In genomic region chr6:105401247-105402089, GRCh38 we compare ENCODE assay signal across 7 cellular contexts. TPM values are rescaled to one million over a fixed set of nuclear protein-coding genes. Genes with fewer than 3 reads are reported as not detected.
DNase-seq lines count a peak whose midpoint lies in the region; ATAC-seq, FAIRE-seq and TF ChIP-seq lines count a peak whose summit lies in the region.

No MANE protein-coding gene starts in this region.

- H3K9ac ChIP-seq in iPS-18a (ENCODE audit: low read length): peak overlapping the region; percentile 85
- peak overlapping the region in 4 of 5 donors; percentile 79 to 91 (median 83) for H3K9ac ChIP-seq in subcutaneous abdominal adipose tissue (ENCODE audit: low read length in 5 of 5)

- CTCF ChIA-PET in HEK293T (lab: Yijun Ruan, JAX): interaction anchor here (1.2 to 1.5 kb wide), 2 partner anchors 83 to 314 kb away, joined by 4 to 6 read pairs; no protein-coding TSS in a partner anchor
- CTCF ChIA-PET in activated CD4-positive, alpha-beta memory T cell treated with anti-CD3 and anti-CD28 coated beads for 36 hours (lab: Charles Lee): interaction anchor here (1.3 to 2.0 kb wide), 4 partner anchors 10 to 324 kb away, joined by 3 to 8 read pairs (median 4); no protein-coding TSS in a partner anchor

- no peak overlapping the region for H3K27ac ChIP-seq in iPS-18a (ENCODE audit: low read length)
- peak overlapping the region; percentile 75 for H3K27ac ChIP-seq in subcutaneous abdominal adipose tissue (ENCODE audit: low read depth, low read length)

- H3K36me3 Mint-ChIP-seq in activated CD4-positive, alpha-beta memory T cell treated with anti-CD3 and anti-CD28 coated beads for 36 hours: no peaks in the 10 kb centered on the region

- H3K4me1 Mint-ChIP-seq in activated CD4-positive, alpha-beta memory T cell treated with anti-CD3 and anti-CD28 coated beads for 36 hours (ENCODE audit: low read depth): peaks cover 63% of the 10 kb centered on the region

- H3K4me1 ChIP-seq in iPS-18a (ENCODE audit: control insufficient read depth, low read depth, low read length) (peaks cover 44% of the 10 kb centered on the region), subcutaneous abdominal adipose tissue (ENCODE audit: control insufficient read depth in 5 of 5, insufficient read depth in 5 of 5, low read length in 5 of 5) (peaks cover 0 to 45% (median 38%) of the 10 kb centered on the region in 5 donors)

- no peak for FAIRE-seq in D721Med (lab: Jason Lieb, UNC)

- H3K4me3 ChIP-seq in iPS-18a (ENCODE audit: low read length): peak overlapping the region; percentile 90
- peak overlapping the region; percentile 78 to 94 (median 88) for H3K4me3 ChIP-seq in subcutaneous abdominal adipose tissue (ENCODE audit: low read depth in 1 of 5, low read length in 5 of 5)

- H3K27me3 Mint-ChIP-seq in activated CD4-positive, alpha-beta memory T cell treated with anti-CD3 and anti-CD28 coated beads for 36 hours: no peaks in the 10 kb centered on the region

- H3K4me3 Mint-ChIP-seq in activated CD4-positive, alpha-beta memory T cell treated with anti-CD3 and anti-CD28 coated beads for 36 hours: peak overlapping the region; percentile 90

- no peaks in the 10 kb centered on the region for H3K9me3 Mint-ChIP-seq in activated CD4-positive, alpha-beta memory T cell treated with anti-CD3 and anti-CD28 coated beads for 36 hours

- intact Hi-C loops in activated CD4-positive, alpha-beta memory T cell treated with anti-CD3 and anti-CD28 coated beads for 36 hours (cut with micrococcal nuclease): loop anchor here (2.0 to 10.0 kb wide), 2 partner anchors 543 to 717 kb away; partner anchors contain the start of gene HACE1

- no peak overlapping the region for H3K27ac Mint-ChIP-seq in activated CD4-positive, alpha-beta memory T cell treated with anti-CD3 and anti-CD28 coated beads for 36 hours

- ATAC-seq in GM18498 (IDR thresholded peaks at IDR 0.05; ENCODE audit: unreplicated experiment): no peak

- H3K36me3 ChIP-seq in iPS-18a (ENCODE audit: control insufficient read depth, low read depth, low read length) (peaks cover 4% of the 10 kb centered on the region), subcutaneous abdominal adipose tissue (ENCODE audit: control insufficient read depth in 5 of 5, insufficient read depth in 5 of 5, low read length in 5 of 5) (peaks cover 0 to 6% (median 3%) of the 10 kb centered on the region in 5 donors)

- DNase-seq in HEK293T (ENCODE audit: extremely low spot score) (no peak), D721Med (ENCODE audit: insufficient read length, low spot score) (no peak), Kasumi-1 (lab: John Stamatoyannopoulos, UW) (no peak)
- DNase-seq in activated CD4-positive, alpha-beta memory T cell treated with anti-CD3 and anti-CD28 coated beads for 36 hours: no peak

- no peaks in the 10 kb centered on the region for H3K9me3 ChIP-seq in iPS-18a (ENCODE audit: control insufficient read depth, low read depth, low read length)
- no peaks in the 10 kb centered on the region for H3K9me3 ChIP-seq in subcutaneous abdominal adipose tissue (ENCODE audit: control insufficient read depth in 5 of 5, low read length in 5 of 5)

- no peak for TF ChIP-seq CTCF in D721Med (IDR thresholded peaks at IDR 0.05; ENCODE audit: insufficient read depth, missing control alignments)

- H3K27me3 ChIP-seq in iPS-18a (ENCODE audit: control insufficient read depth, insufficient read depth, low read length) (no peaks in the 10 kb centered on the region), subcutaneous abdominal adipose tissue (ENCODE audit: control insufficient read depth in 5 of 5, insufficient read depth in 4 of 5, low read length in 5 of 5) (no peaks in the 10 kb centered on the region)

- POLR2A ChIA-PET in HEK293T (lab: Yijun Ruan, JAX): interaction anchor here (0.6 kb wide), 1 partner anchor 37 kb away, joined by 3 read pairs; no protein-coding TSS in a partner anchor
- POLR2A ChIA-PET in activated CD4-positive, alpha-beta memory T cell treated with anti-CD3 and anti-CD28 coated beads for 36 hours (lab: Charles Lee): interaction anchor here (1.9 kb wide), 1 partner anchor 38 kb away, joined by 4 read pairs; no protein-coding TSS in a partner anchor

TF ChIP-seq in HEK293T, 16 proteins besides CTCF, POLR2A, EP300 and RAD21:
- no peak for TF ChIP-seq BHLHE40 (IDR thresholded peaks at IDR 0.05; ENCODE audit: borderline replicate concordance)
- no peak for TF ChIP-seq FOXK2 (IDR thresholded peaks at IDR 0.05)
- TF ChIP-seq ELF4 (IDR thresholded peaks at IDR 0.05): no peak
- TF ChIP-seq L3MBTL2 (conservative IDR thresholded peaks at IDR 0.05): peak; percentile 25; the same call in 1 of the 2 replicates
- no peak for TF ChIP-seq TARDBP (IDR thresholded peaks at IDR 0.05)
- TF ChIP-seq PKNOX1 (IDR thresholded peaks at IDR 0.05): 0 out of 2 replicates have a peak, but pooled peaks have one; percentile 31

RNA-seq across cellular contexts. Expression of gene PREP, which starts 1.4 kb away (rescaled TPM):
- total RNA-seq in activated CD4-positive, alpha-beta memory T cell treated with anti-CD3 and anti-CD28 coated beads for 36 hours: 10 to 100 TPM; 42.7 to 45.7 TPM
